16 cellular contexts compared by ENCODE assay signal in the genomic region with DNA sequence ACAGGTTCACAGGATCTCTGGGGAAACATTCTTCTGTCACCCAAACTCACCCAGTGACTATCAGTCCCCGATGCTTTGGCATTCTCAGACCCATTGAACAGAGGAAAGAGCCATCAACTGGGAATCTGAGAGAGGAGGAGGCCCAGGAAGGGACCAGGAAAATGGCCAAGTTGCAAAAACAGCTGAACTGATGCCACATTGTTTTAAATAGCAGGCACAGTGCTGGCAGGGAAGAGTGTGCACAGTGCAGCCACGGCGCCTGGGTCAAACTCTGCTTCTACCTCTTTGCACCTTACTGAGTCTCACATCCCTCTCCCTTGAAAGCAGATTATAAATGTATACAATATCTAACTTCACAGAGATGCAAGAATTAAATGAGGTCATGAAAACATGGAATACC.
DNase-seq lines count a peak whose midpoint lies in the region; ATAC-seq lines count a peak whose summit lies in the region.
"Had no signal": no experiment of that assay in that cellular context is flagged by ENCODE, and none has a peak within 500 bp of the region (broad histone marks: within the 10 kb centered on the region; RNA-seq: fewer than 3 reads in every experiment).

No MANE protein-coding gene starts in this region.

- in situ Hi-C loops in G401 (cut with HindIII; ENCODE audit: low sequenced_read_pairs) = no loop called here

- DNase-seq in G401 (ENCODE audit: low spot score) = peak; percentile 94
- DNase-seq in astrocyte of the hippocampus (ENCODE audit: low read depth, low spot score) = peak; percentile 42
- peak; percentile 56 to 83 for DNase-seq in hippocampal formation (lab: John Stamatoyannopoulos, UW)
- DNase-seq in nucleus accumbens (lab: John Stamatoyannopoulos, UW) = peak in 35 of 56 donors; percentile 17 to 71 (median 31)
- DNase-seq in NCI-H1694 treated with DMSO at 0.1 percent for 48 hours (lab: John Stamatoyannopoulos, UW) = no peak
- no peak for DNase-seq in NCI-H2196 treated with DMSO at 0.1 percent for 48 hours (lab: John Stamatoyannopoulos, UW; ENCODE audit: unreplicated experiment)
- DNase-seq in activated naive CD4-positive, alpha-beta T cell (lab: John Stamatoyannopoulos, UW) = no peak
- DNase-seq: activated naive CD8-positive, alpha-beta T cell treated with anti-CD3 and anti-CD28 coated beads, Interleukin-2, amount 50 U/mL, for 24 hours; foreskin melanocyte; NCI-H446; SHP77; stimulated activated CD4-positive, alpha-beta T cell treated with anti-CD3 and anti-CD28 coated beads, Interleukin-2, amount 100 ng/mL, for 24 hours; T-helper 1 cell; uterus had no signal

- ATAC-seq in HG02642 (IDR thresholded peaks at IDR 0.05; ENCODE audit: poor library complexity, unreplicated experiment) = no peak
- ATAC-seq: activated naive CD8-positive, alpha-beta T cell treated with anti-CD3 and anti-CD28 coated beads, Interleukin-2, amount 50 U/mL, for 24 hours; HepG2 had no signal

Comparison
In these comparisons a context has a peak if more than half of its experiments do, and no peak if none do; other contexts are left out.
1. DNase-seq: peak in G401 (single experiment), astrocyte of the hippocampus (single experiment), hippocampal formation (2 of 2) and nucleus accumbens (35 of 56); none in NCI-H1694 treated with DMSO at 0.1 percent for 48 hours (single experiment), NCI-H2196 treated with DMSO at 0.1 percent for 48 hours (single experiment) and activated naive CD4-positive, alpha-beta T cell (0 of 4).